In the genomic region with DNA sequence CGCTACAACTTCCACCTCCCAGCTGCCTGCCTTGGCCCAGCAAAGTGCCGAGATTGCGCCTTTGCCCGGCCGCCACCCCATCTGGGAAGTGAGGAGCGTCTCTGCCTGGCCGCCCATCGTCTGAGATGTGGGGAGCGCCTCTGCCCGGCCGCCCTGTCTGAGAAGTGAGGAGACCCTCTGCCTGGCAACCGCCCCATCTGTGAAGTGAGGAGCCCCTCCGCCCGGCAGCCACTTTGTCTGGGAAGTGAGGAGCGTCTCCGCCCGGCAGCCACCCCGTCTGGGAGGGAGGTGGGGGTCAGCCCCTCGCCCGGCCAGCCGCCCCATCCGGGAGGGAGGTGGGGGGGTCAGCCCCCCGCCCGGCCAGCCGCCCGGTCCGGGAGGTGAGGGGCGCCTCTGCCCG, we compare ENCODE assay signal across 7 cellular contexts. TPM values are rescaled to one million over a fixed set of nuclear protein-coding genes. Genes with fewer than 3 reads are reported as not detected.
DNase-seq lines count a peak whose midpoint lies in the region; TF ChIP-seq lines count a peak whose summit lies in the region.
"Not testable (repeated sequence)": the region's sequence is repeated elsewhere in the genome, so short reads cannot be mapped to it uniquely, and the experiment has no call there.
"Had no signal": no experiment of that assay in that cellular context is flagged by ENCODE, and none has a peak within 500 bp of the region (broad histone marks: within the 10 kb centered on the region; RNA-seq: fewer than 3 reads in every experiment).

No MANE protein-coding gene starts in this region.

- H3K27ac Mint-ChIP-seq in osteocyte (ENCODE audit: unreplicated experiment): not testable (repeated sequence)

- peak; percentile 30 for DNase-seq in activated CD8-positive, alpha-beta memory T cell treated with anti-CD3 and anti-CD28 coated beads for 24 hours
- DNase-seq in ecto neural progenitor cell (ENCODE audit: low spot score) (peak; percentile 29), islet precursor cell (peak; percentile 4), osteocyte (ENCODE audit: extremely low spot score, unreplicated experiment) (peak; percentile 83), ureter (ENCODE audit: low spot score) (peak; percentile 34)

- H3K27me3 Mint-ChIP-seq in osteocyte (ENCODE audit: unreplicated experiment): peaks cover 39% of the 10 kb centered on the region

- H3K36me3 Mint-ChIP-seq in osteocyte (ENCODE audit: unreplicated experiment): not testable (repeated sequence)

- TF ChIP-seq CTCF in osteocyte (IDR thresholded peaks at IDR 0.05): not testable (repeated sequence)

- H3K4me3 Mint-ChIP-seq in osteocyte (ENCODE audit: unreplicated experiment): not testable (repeated sequence)

- H3K4me1 Mint-ChIP-seq in osteocyte (ENCODE audit: unreplicated experiment): not testable (repeated sequence)

- H3K9me3 Mint-ChIP-seq in osteocyte (ENCODE audit: unreplicated experiment): not testable (repeated sequence)

RNA-seq across cellular contexts. Expression of gene SCML4, which starts 21.0 kb away (rescaled TPM):
- total RNA-seq in osteocyte (not detected in 2 replicates), ureter (4.4 TPM)
- total RNA-seq: A673, Daoy had no signal

Comparison
In these comparisons a context has a peak if more than half of its experiments do, and no peak if none do; other contexts are left out.
1. Peak in every context shown above with its lines: DNase-seq.
2. DNase-seq: peak in every context shown above with its lines; median percentile 83 in osteocyte; 34 in ureter; 30 in activated CD8-positive, alpha-beta memory T cell treated with anti-CD3 and anti-CD28 coated beads for 24 hours; 29 in ecto neural progenitor cell; 4 in islet precursor cell.